8 cellular contexts compared by ENCODE assay signal in the genomic region with DNA sequence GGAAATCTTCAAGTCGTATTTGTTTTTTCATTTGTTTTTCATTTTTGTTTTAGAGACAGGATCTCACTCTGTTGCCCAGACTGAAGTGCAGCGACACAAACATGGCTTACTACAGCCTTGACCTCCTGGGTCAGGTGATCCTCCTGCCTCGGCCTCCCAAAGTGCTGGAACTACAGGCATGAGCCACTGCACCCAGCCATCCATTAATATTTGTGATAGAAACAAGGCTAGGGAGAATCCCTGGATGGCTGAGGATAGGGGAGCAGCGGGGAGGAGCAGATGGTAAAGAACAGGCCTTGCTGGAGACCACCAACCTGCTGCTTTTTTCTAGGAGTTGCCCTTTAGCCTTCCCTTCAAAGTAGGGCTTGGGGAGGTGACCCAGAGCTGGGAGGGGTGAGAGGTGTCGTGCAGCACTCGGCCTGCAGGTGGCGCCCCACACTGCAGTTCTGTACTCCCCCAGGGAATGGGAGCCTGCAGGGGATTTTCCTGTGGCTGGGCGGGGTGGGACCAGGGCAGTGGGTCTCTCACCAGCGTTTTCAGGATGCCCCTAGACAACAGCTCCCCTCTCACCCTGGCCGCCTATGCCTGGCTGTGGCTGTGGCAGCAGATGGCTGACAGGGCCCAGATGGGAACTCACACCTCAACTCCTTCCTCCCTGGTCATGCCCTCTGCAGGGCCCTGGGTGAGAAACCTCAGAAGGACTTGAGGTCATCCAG. TPM values are rescaled to one million over a fixed set of nuclear protein-coding genes. Genes with fewer than 3 reads are reported as not detected.
DNase-seq lines count a peak whose midpoint lies in the region; ATAC-seq lines count a peak whose summit lies in the region.

No MANE protein-coding gene starts in this region.

- DNase-seq in Ammon's horn (ENCODE audit: low spot score) (peak; percentile 86), NCI-H2196 treated with DMSO at 0.1 percent for 48 hours (lab: John Stamatoyannopoulos, UW; ENCODE audit: unreplicated experiment) (peak; percentile 1), ecto neural progenitor cell (ENCODE audit: low spot score) (peak; percentile 90), memory B cell (ENCODE audit: low spot score in 2 of 2) (peak; percentile 81 to 88)
- DNase-seq in activated CD4-positive, alpha-beta memory T cell treated with anti-CD3 and anti-CD28 coated beads for 36 hours, result peak; percentile 81
- DNase-seq in stimulated activated CD8-positive, alpha-beta memory T cell treated with anti-CD3 and anti-CD28 coated beads, Interleukin-2, amount 100 ng/mL, for 48 hours (ENCODE audit: low read depth in 2 of 2), result peak; percentile 65 to 67

- ATAC-seq in GM19023 (IDR thresholded peaks at IDR 0.05; ENCODE audit: unreplicated experiment), result peak; percentile 84
- peak; percentile 96 for ATAC-seq in memory B cell (ENCODE audit: low read depth)
- no peak for ATAC-seq in GM18502 (IDR thresholded peaks at IDR 0.05; ENCODE audit: poor library complexity, unreplicated experiment)

- intact Hi-C loops in activated CD4-positive, alpha-beta memory T cell treated with anti-CD3 and anti-CD28 coated beads for 36 hours (cut with micrococcal nuclease), result loop anchor here (1.0 to 10.0 kb wide), 5 partner anchors 186 to 511 kb away; no protein-coding TSS in a partner anchor

- H3K9me3 Mint-ChIP-seq in activated CD4-positive, alpha-beta memory T cell treated with anti-CD3 and anti-CD28 coated beads for 36 hours, result no peaks in the 10 kb centered on the region
- no peaks in the 10 kb centered on the region for H3K9me3 Mint-ChIP-seq in memory B cell

- no peaks in the 10 kb centered on the region for H3K4me1 Mint-ChIP-seq in activated CD4-positive, alpha-beta memory T cell treated with anti-CD3 and anti-CD28 coated beads for 36 hours (ENCODE audit: low read depth)
- peaks cover 6% of the 10 kb centered on the region for H3K4me1 Mint-ChIP-seq in memory B cell

- H3K36me3 Mint-ChIP-seq in activated CD4-positive, alpha-beta memory T cell treated with anti-CD3 and anti-CD28 coated beads for 36 hours, result no peaks in the 10 kb centered on the region
- H3K36me3 Mint-ChIP-seq in memory B cell, result no peaks in the 10 kb centered on the region

- CTCF ChIA-PET in activated CD4-positive, alpha-beta memory T cell treated with anti-CD3 and anti-CD28 coated beads for 36 hours (lab: Charles Lee), result interaction anchor here (0.6 to 7.9 kb wide), 32 partner anchors 8 to 872 kb away, joined by 3 to 68 read pairs (median 4); a partner anchor contains a TSS

- peaks cover 1% of the 10 kb centered on the region for H3K27me3 Mint-ChIP-seq in activated CD4-positive, alpha-beta memory T cell treated with anti-CD3 and anti-CD28 coated beads for 36 hours
- H3K27me3 Mint-ChIP-seq in memory B cell, result peaks cover 3% of the 10 kb centered on the region

- H3K4me3 Mint-ChIP-seq in activated CD4-positive, alpha-beta memory T cell treated with anti-CD3 and anti-CD28 coated beads for 36 hours, result no peak overlapping the region
- H3K4me3 Mint-ChIP-seq in memory B cell, result no peak overlapping the region

- H3K27ac Mint-ChIP-seq in activated CD4-positive, alpha-beta memory T cell treated with anti-CD3 and anti-CD28 coated beads for 36 hours, result no peak overlapping the region
- no peak overlapping the region for H3K27ac Mint-ChIP-seq in memory B cell

- POLR2A ChIA-PET in activated CD4-positive, alpha-beta memory T cell treated with anti-CD3 and anti-CD28 coated beads for 36 hours (lab: Charles Lee), result no interaction called here

RNA-seq across cellular contexts. Expression of a gene that starts 12.6 kb away (rescaled TPM):
- 1 to 10 TPM; 2.6 TPM for total RNA-seq in activated CD4-positive, alpha-beta memory T cell treated with anti-CD3 and anti-CD28 coated beads for 36 hours

Comparison
In these comparisons a context has a peak if more than half of its experiments do, and no peak if none do; other contexts are left out.
1. DNase-seq: peak in every context shown above with its lines; median percentile 90 in ecto neural progenitor cell; 86 in Ammon's horn; 84 in memory B cell; 81 in activated CD4-positive, alpha-beta memory T cell treated with anti-CD3 and anti-CD28 coated beads for 36 hours; 66 in stimulated activated CD8-positive, alpha-beta memory T cell treated with anti-CD3 and anti-CD28 coated beads, Interleukin-2, amount 100 ng/mL, for 48 hours; 1 in NCI-H2196 treated with DMSO at 0.1 percent for 48 hours.